Comparison of ENCODE assay signal across 15 cellular contexts in the genomic region with DNA sequence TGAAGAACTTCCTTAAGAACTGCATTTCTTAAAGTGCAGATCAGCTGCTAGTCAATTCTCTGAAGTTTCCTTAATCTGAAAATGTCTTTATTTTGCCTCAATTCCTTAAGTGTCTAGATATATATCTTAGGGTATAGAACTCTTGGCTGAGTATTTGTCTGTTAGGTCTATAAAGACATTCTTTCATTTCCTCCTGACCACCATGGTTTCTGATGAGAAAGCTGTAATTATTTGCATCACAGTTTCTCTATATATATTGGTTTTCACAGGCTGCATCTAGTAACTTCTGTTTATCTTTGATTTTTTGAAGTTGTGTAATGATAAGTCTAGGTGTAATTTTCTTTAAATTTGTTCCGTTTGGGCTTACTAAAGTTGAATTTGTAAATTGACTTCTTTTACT.
DNase-seq lines count a peak whose midpoint lies in the region; ATAC-seq and TF ChIP-seq lines count a peak whose summit lies in the region.
"Had no signal": no experiment of that assay in that cellular context is flagged by ENCODE, and none has a peak within 500 bp of the region (broad histone marks: within the 10 kb centered on the region; RNA-seq: fewer than 3 reads in every experiment).

No MANE protein-coding gene starts in this region.

- H3K9me3 ChIP-seq in RWPE2 (ENCODE audit: severe bottlenecking), result peaks cover 3% of the 10 kb centered on the region
- H3K9me3 ChIP-seq: BLaER1 treated with 17β-estradiol and CSF1 and Interleukin-3, amounts not matched to agents 10 nM and 100 nM; lower lobe of right lung had no signal

- DNase-seq in RWPE2 (ENCODE audit: low spot score) (no peak), hypothalamus (lab: John Stamatoyannopoulos, UW) (no peak), 8988T (no peak)
- DNase-seq in activated CD4-positive, CD25-positive, alpha-beta regulatory T cell treated with anti-CD3 and anti-CD28 coated beads, Interleukin-2, amount 50 U/mL, for 72 hours, result no peak
- DNase-seq: activated CD4-positive, alpha-beta memory T cell treated with anti-CD3 and anti-CD28 coated beads, Interleukin-2, amount 10 ng/mL, durations not matched to agents 7 days and 5 days; caudate nucleus; EL; heart right ventricle; lower lobe of right lung had no signal

- peaks cover 11% of the 10 kb centered on the region for H3K36me3 ChIP-seq in RWPE2 (ENCODE audit: low read depth)
- H3K36me3 ChIP-seq: BLaER1 treated with 17β-estradiol and CSF1 and Interleukin-3, amounts not matched to agents 10 nM and 100 nM; heart right ventricle; lower lobe of right lung had no signal

- H3K4me3 ChIP-seq in RWPE2 (ENCODE audit: severe bottlenecking), result no peak overlapping the region
- H3K4me3 ChIP-seq: BLaER1 treated with 17β-estradiol and CSF1 and Interleukin-3, amounts not matched to agents 10 nM and 100 nM; heart right ventricle; lower lobe of right lung had no signal

- H3K27me3 ChIP-seq in RWPE2 (ENCODE audit: insufficient read depth, poor library complexity, severe bottlenecking), result no peaks in the 10 kb centered on the region
- H3K27me3 ChIP-seq: BLaER1 treated with 17β-estradiol and CSF1 and Interleukin-3, amounts not matched to agents 10 nM and 100 nM; heart right ventricle had no signal

- ATAC-seq in GM18870 (IDR thresholded peaks at IDR 0.05; ENCODE audit: unreplicated experiment) (peak; percentile 72), GM21576 (IDR thresholded peaks at IDR 0.05; ENCODE audit: unreplicated experiment) (peak; percentile 80), HG03066 (IDR thresholded peaks at IDR 0.05; ENCODE audit: low read depth, unreplicated experiment) (peak; percentile 76), RWPE2 (ENCODE audit: low read depth) (no peak), HG03460 (IDR thresholded peaks at IDR 0.05; ENCODE audit: unreplicated experiment) (no peak)
- ATAC-seq: activated naive CD4-positive, alpha-beta T cell treated with anti-CD3 and anti-CD28 coated beads, Interleukin-2, amount 50 U/mL, for 72 hours; heart right ventricle; lower lobe of right lung had no signal

- H3K27ac ChIP-seq in RWPE2 (ENCODE audit: poor library complexity, severe bottlenecking), result peak overlapping the region; percentile 99
- H3K27ac ChIP-seq: BLaER1 treated with 17β-estradiol and CSF1 and Interleukin-3, amounts not matched to agents 10 nM and 100 nM; heart right ventricle; lower lobe of right lung had no signal

- no peak for TF ChIP-seq CTCF in RWPE2 (IDR thresholded peaks at IDR 0.05; ENCODE audit: poor library complexity, severe bottlenecking)

- H3K4me1 ChIP-seq in RWPE2 (ENCODE audit: insufficient read depth, poor library complexity, severe bottlenecking), result peaks cover 54% of the 10 kb centered on the region
- H3K4me1 ChIP-seq: BLaER1 treated with 17β-estradiol and CSF1 and Interleukin-3, amounts not matched to agents 10 nM and 100 nM had no signal

Comparison
In these comparisons a context has a peak if more than half of its experiments do, and no peak if none do; other contexts are left out.
1. ATAC-seq: peak in GM18870 (single experiment), GM21576 (single experiment) and HG03066 (single experiment); none in RWPE2 (single experiment) and HG03460 (single experiment).